Comparison of ENCODE assay signal across 9 cellular contexts in genomic region chr4:67087897-67088296, GRCh38.
A peak's percentile ranks its signal among the peaks of the same experiment; 100 is the strongest.
DNase-seq lines count a peak whose midpoint lies in the region; ATAC-seq and TF ChIP-seq lines count a peak whose summit lies in the region.
"Had no signal": no experiment of that assay in that cellular context is flagged by ENCODE, and none has a peak within 500 bp of the region (broad histone marks: within the 10 kb centered on the region; RNA-seq: fewer than 3 reads in every experiment).

No MANE protein-coding gene starts in this region.

- H3K27ac Mint-ChIP-seq in effector memory CD8-positive, alpha-beta T cell: no peak overlapping the region

- no peak overlapping the region for H3K4me3 ChIP-seq in DND-41 (ENCODE audit: low read depth in 1 of 2, low read length in 2 of 2)

- no peak overlapping the region for H3K4me2 ChIP-seq in DND-41 (ENCODE audit: insufficient read depth, low read length)

- no peaks in the 10 kb centered on the region for H3K36me3 ChIP-seq in DND-41 (ENCODE audit: insufficient read depth, low read length)

- ATAC-seq in DND-41 (ENCODE audit: insufficient read depth, low read depth) (no peak), GM19452 (IDR thresholded peaks at IDR 0.05; ENCODE audit: unreplicated experiment) (peak; percentile 84), HG03442 (IDR thresholded peaks at IDR 0.05; ENCODE audit: unreplicated experiment) (peak; percentile 91)
- ATAC-seq in effector memory CD8-positive, alpha-beta T cell (replicated peaks): no peak
- ATAC-seq: left colon had no signal

- no peaks in the 10 kb centered on the region for H3K27me3 ChIP-seq in DND-41 (ENCODE audit: insufficient read depth, low read length, poor library complexity)

- H3K4me3 Mint-ChIP-seq in effector memory CD8-positive, alpha-beta T cell: no peak overlapping the region

- no peaks in the 10 kb centered on the region for H3K27me3 Mint-ChIP-seq in effector memory CD8-positive, alpha-beta T cell

- no peaks in the 10 kb centered on the region for H3K4me1 Mint-ChIP-seq in effector memory CD8-positive, alpha-beta T cell (ENCODE audit: low read depth in 2 of 2)

- no peak overlapping the region for H3K27ac ChIP-seq in DND-41 (ENCODE audit: low read length)

- TF ChIP-seq CTCF in DND-41 (IDR thresholded peaks at IDR 0.05; ENCODE audit: borderline replicate concordance, extremely low read depth, low read length, poor library complexity, severe bottlenecking): peak; percentile 47

- no peak overlapping the region for H2AFZ ChIP-seq in DND-41 (ENCODE audit: low read depth, low read length)

- H3K36me3 Mint-ChIP-seq in effector memory CD8-positive, alpha-beta T cell (ENCODE audit: insufficient read depth): no peaks in the 10 kb centered on the region

- peaks cover 0 to 3% of the 10 kb centered on the region in 2 donors for H3K9me3 Mint-ChIP-seq in effector memory CD8-positive, alpha-beta T cell

- no peaks in the 10 kb centered on the region for H3K4me1 ChIP-seq in DND-41 (ENCODE audit: insufficient read depth, low read length)

- no peak overlapping the region for H3K9ac ChIP-seq in DND-41 (ENCODE audit: low read depth, low read length)

- in situ Hi-C loops in SK-MEL-5 (cut with HindIII; ENCODE audit: low pct_unique_long_range_greater_than_20kb, low sequenced_read_pairs): no loop called here

- DNase-seq in DND-41 (peak; percentile 28), SK-MEL-5 (ENCODE audit: low read depth, low spot score) (peak; percentile 83), cerebellar cortex (ENCODE audit: low spot score) (peak; percentile 25), myocyte (ENCODE audit: low read depth) (peak; percentile 63), HuH-7.5 (ENCODE audit: low spot score) (no peak)
- no peak for DNase-seq in effector memory CD8-positive, alpha-beta T cell

- no peaks in the 10 kb centered on the region for H4K20me1 ChIP-seq in DND-41 (ENCODE audit: insufficient read depth, low read length)

- no peaks in the 10 kb centered on the region for H3K79me2 ChIP-seq in DND-41 (ENCODE audit: insufficient read depth, low read length)

- H3K9me3 ChIP-seq in DND-41 (ENCODE audit: insufficient read depth, low read length, severe bottlenecking): no peaks in the 10 kb centered on the region

Comparison
In these comparisons a context has a peak if more than half of its experiments do, and no peak if none do; other contexts are left out.
1. ATAC-seq: peak in GM19452 (single experiment) and HG03442 (single experiment); none in DND-41 (single experiment) and effector memory CD8-positive, alpha-beta T cell (single experiment).
2. DNase-seq: peak in DND-41 (single experiment), SK-MEL-5 (single experiment), cerebellar cortex (single experiment) and myocyte (single experiment); none in effector memory CD8-positive, alpha-beta T cell (0 of 3) and HuH-7.5 (single experiment).